In the genomic region with DNA sequence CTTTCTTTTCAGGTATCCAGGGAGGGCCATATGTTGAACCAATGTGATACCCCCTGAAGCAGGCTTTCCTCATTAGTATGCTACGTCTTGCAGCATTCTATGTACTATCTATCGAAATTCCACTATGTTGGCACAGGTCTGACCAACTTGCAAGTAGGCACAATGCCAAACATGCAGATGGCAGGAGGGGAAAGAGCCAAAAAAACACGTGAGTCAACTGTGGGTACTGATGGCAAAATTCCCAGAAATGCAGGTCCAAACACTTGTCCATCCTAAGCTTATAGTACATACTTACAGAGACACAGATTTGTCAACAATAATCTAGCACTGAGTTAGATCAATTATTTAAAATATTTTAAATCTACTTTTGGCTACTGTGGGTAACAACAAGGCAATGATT, we compare ENCODE assay signal across 13 cellular contexts.
DNase-seq lines count a peak whose midpoint lies in the region; ATAC-seq and TF ChIP-seq lines count a peak whose summit lies in the region.
"Had no signal": no experiment of that assay in that cellular context is flagged by ENCODE, and none has a peak within 500 bp of the region (broad histone marks: within the 10 kb centered on the region; RNA-seq: fewer than 3 reads in every experiment).

No MANE protein-coding gene starts in this region.

- H3K4me3 ChIP-seq in LNCaP clone FGC (ENCODE audit: low read depth, low read length) (no peak overlapping the region), fibroblast of pulmonary artery (replicated peaks; ENCODE audit: low read depth, low read length) (no peak overlapping the region)
- H3K4me3 ChIP-seq: dorsolateral prefrontal cortex had no signal

- H3K4me3 Mint-ChIP-seq in activated naive CD8-positive, alpha-beta T cell treated with anti-CD3 and anti-CD28 coated beads for 36 hours, result no peak overlapping the region
- H3K4me3 Mint-ChIP-seq: IgD-negative memory B cell had no signal

- no peaks in the 10 kb centered on the region for H3K36me3 Mint-ChIP-seq in activated naive CD8-positive, alpha-beta T cell treated with anti-CD3 and anti-CD28 coated beads for 36 hours
- H3K36me3 Mint-ChIP-seq: IgD-negative memory B cell had no signal

- H3K27me3 Mint-ChIP-seq in activated naive CD8-positive, alpha-beta T cell treated with anti-CD3 and anti-CD28 coated beads for 36 hours, result no peaks in the 10 kb centered on the region
- H3K27me3 Mint-ChIP-seq: IgD-negative memory B cell had no signal

- H3K9me3 Mint-ChIP-seq in activated naive CD8-positive, alpha-beta T cell treated with anti-CD3 and anti-CD28 coated beads for 36 hours, result peaks cover 5% of the 10 kb centered on the region

- TF ChIP-seq CTCF in AG09319 (IDR thresholded peaks at IDR 0.05; ENCODE audit: low read depth, low read length) (no peak), LNCaP clone FGC (IDR thresholded peaks at IDR 0.05; ENCODE audit: control insufficient read depth, extremely low read depth, insufficient read depth) (no peak), fibroblast of pulmonary artery (IDR thresholded peaks at IDR 0.05; ENCODE audit: low read length, missing control alignments) (no peak)

- H3K4me1 Mint-ChIP-seq in activated naive CD8-positive, alpha-beta T cell treated with anti-CD3 and anti-CD28 coated beads for 36 hours, result no peaks in the 10 kb centered on the region
- H3K4me1 Mint-ChIP-seq: IgD-negative memory B cell had no signal

- DNase-seq in AG09319 (ENCODE audit: extremely low read depth, low read depth) (peak; percentile 4), LNCaP clone FGC (ENCODE audit: low read depth) (peak; percentile 62), RPMI8226 (peak; percentile 87), fibroblast of pulmonary artery (ENCODE audit: low read depth) (peak; percentile 33), epidermal melanocyte (ENCODE audit: insufficient read length, low spot score) (no peak)
- no peak for DNase-seq in activated naive CD8-positive, alpha-beta T cell treated with anti-CD3 and anti-CD28 coated beads for 36 hours
- DNase-seq: activated CD4-positive, CD25-positive, alpha-beta regulatory T cell; BE2C; posterior cingulate gyrus had no signal

- no peak for ATAC-seq in HG03460 (IDR thresholded peaks at IDR 0.05; ENCODE audit: unreplicated experiment)
- ATAC-seq in HG03520 (IDR thresholded peaks at IDR 0.05; ENCODE audit: unreplicated experiment), result no peak

- H3K27ac Mint-ChIP-seq in activated naive CD8-positive, alpha-beta T cell treated with anti-CD3 and anti-CD28 coated beads for 36 hours, result no peak overlapping the region
- H3K27ac Mint-ChIP-seq: IgD-negative memory B cell had no signal

Comparison
In these comparisons a context has a peak if more than half of its experiments do, and no peak if none do; other contexts are left out.
1. DNase-seq: peak in AG09319 (single experiment), LNCaP clone FGC (single experiment), RPMI8226 (single experiment) and fibroblast of pulmonary artery (single experiment); none in epidermal melanocyte (single experiment) and activated naive CD8-positive, alpha-beta T cell treated with anti-CD3 and anti-CD28 coated beads for 36 hours (single experiment).